Comparison of ENCODE assay signal across 24 cellular contexts in genomic region chr6:90492369-90492768, GRCh38.
"Had no signal": no experiment of that assay in that cellular context is flagged by ENCODE, and none has a peak within 500 bp of the region (broad histone marks: within the 10 kb centered on the region; RNA-seq: fewer than 3 reads in every experiment).

No MANE protein-coding gene starts in this region.

- H3K36me3 Mint-ChIP-seq: immature natural killer cell; mesothelial cell of epicardium; naive thymus-derived CD4-positive, alpha-beta T cell; natural killer cell had no signal

- H3K4me2 ChIP-seq: hepatocyte had no signal

- H3K9me3 ChIP-seq: esophagus muscularis mucosa, gastroesophageal sphincter, heart left ventricle, left lung, lower lobe of right lung had no signal

- H3K79me2 ChIP-seq: hepatocyte had no signal

- DNase-seq: dermis blood vessel endothelial cell; dorsolateral prefrontal cortex; effector CD4-positive, alpha-beta T cell; effector memory CD4-positive, alpha-beta T cell; foreskin keratinocyte; heart left ventricle; hypothalamus; immature natural killer cell; islet precursor cell; kidney; kidney glomerular epithelial cell; left lung; left ventricle myocardium superior; lower lobe of right lung; mesenchymal stem cell; naive thymus-derived CD4-positive, alpha-beta T cell; natural killer cell had no signal

- H3K4me3 ChIP-seq: coronary artery, dorsolateral prefrontal cortex, esophagus muscularis mucosa, gastroesophageal sphincter, heart left ventricle, hepatocyte, left lung, lower lobe of right lung had no signal

- H3K4me1 Mint-ChIP-seq: immature natural killer cell, natural killer cell had no signal

- ATAC-seq: gastroesophageal sphincter; heart left ventricle; left lung; left ventricle myocardium superior; lower lobe of right lung; naive thymus-derived CD4-positive, alpha-beta T cell; natural killer cell had no signal

- H3K36me3 ChIP-seq: esophagus muscularis mucosa, gastroesophageal sphincter, heart left ventricle, left lung, lower lobe of right lung had no signal

- FAIRE-seq: colon, frontal cortex, kidney had no signal

- H2AFZ ChIP-seq: hepatocyte had no signal

- H3K27ac Mint-ChIP-seq: immature natural killer cell; mesothelial cell of epicardium; naive thymus-derived CD4-positive, alpha-beta T cell; natural killer cell had no signal

- H3K4me1 ChIP-seq: esophagus muscularis mucosa, foreskin keratinocyte, gastroesophageal sphincter, left lung, lower lobe of right lung had no signal

- H3K9me3 Mint-ChIP-seq: mesothelial cell of epicardium; naive thymus-derived CD4-positive, alpha-beta T cell; natural killer cell had no signal

- H3K27ac ChIP-seq: coronary artery, dorsolateral prefrontal cortex, esophagus muscularis mucosa, foreskin keratinocyte, gastroesophageal sphincter, heart left ventricle, hepatocyte, left lung, lower lobe of right lung had no signal

- H3K4me3 Mint-ChIP-seq: immature natural killer cell; mesothelial cell of epicardium; naive thymus-derived CD4-positive, alpha-beta T cell; natural killer cell had no signal

- H3K27me3 ChIP-seq: dorsolateral prefrontal cortex, foreskin keratinocyte, heart left ventricle, hepatocyte, left lung had no signal
